13 cellular contexts compared by ENCODE assay signal in genomic region chr3:185912512-185912911, GRCh38.
"Had no signal": no experiment of that assay in that cellular context is flagged by ENCODE, and none has a peak within 500 bp of the region (broad histone marks: within the 10 kb centered on the region; RNA-seq: fewer than 3 reads in every experiment).

No MANE protein-coding gene starts in this region.

- H3K27ac ChIP-seq: coronary artery, foreskin keratinocyte, WERI-Rb-1 had no signal

- H3K27ac Mint-ChIP-seq: activated CD4-positive, alpha-beta T cell treated with anti-CD3 and anti-CD28 coated beads for 36 hours had no signal

- ATAC-seq: foreskin keratinocyte had no signal

- H3K27me3 ChIP-seq: foreskin keratinocyte had no signal

- H3K4me3 ChIP-seq: coronary artery had no signal

- H3K4me3 Mint-ChIP-seq: activated CD4-positive, alpha-beta memory T cell treated with anti-CD3 and anti-CD28 coated beads for 36 hours; activated CD4-positive, alpha-beta T cell treated with anti-CD3 and anti-CD28 coated beads for 36 hours; T-cell had no signal

- DNase-seq: activated CD4-positive, alpha-beta memory T cell treated with anti-CD3 and anti-CD28 coated beads for 36 hours; activated CD4-positive, alpha-beta T cell treated with anti-CD3 and anti-CD28 coated beads for 36 hours; activated effector memory CD4-positive, alpha-beta T cell treated with anti-CD3 and anti-CD28 coated beads, Interleukin-2, amount 50 U/mL, for 16 hours; amniotic stem cell; caudate nucleus; effector CD4-positive, alpha-beta T cell; foreskin keratinocyte; kidney glomerular epithelial cell; stimulated activated CD4-positive, alpha-beta T cell treated with anti-CD3 and anti-CD28 coated beads, Interleukin-1b, Interleukin-23, amount 100 ng/mL, for 48 hours; T-cell; WERI-Rb-1 had no signal

- H3K27me3 Mint-ChIP-seq: activated CD4-positive, alpha-beta memory T cell treated with anti-CD3 and anti-CD28 coated beads for 36 hours; activated CD4-positive, alpha-beta T cell treated with anti-CD3 and anti-CD28 coated beads for 36 hours; activated naive CD4-positive, alpha-beta T cell treated with anti-CD3 and anti-CD28 coated beads, Interleukin-2, amount 50 U/mL, for 24 hours; T-cell had no signal

- H3K4me1 ChIP-seq: foreskin keratinocyte had no signal

- H3K4me1 Mint-ChIP-seq: activated naive CD4-positive, alpha-beta T cell treated with anti-CD3 and anti-CD28 coated beads, Interleukin-2, amount 50 U/mL, for 24 hours had no signal

- H3K9me3 Mint-ChIP-seq: activated CD4-positive, alpha-beta memory T cell treated with anti-CD3 and anti-CD28 coated beads for 36 hours; activated naive CD4-positive, alpha-beta T cell treated with anti-CD3 and anti-CD28 coated beads, Interleukin-2, amount 50 U/mL, for 24 hours; T-cell had no signal
